ENCODE assay signal across 16 cellular contexts in genomic region chr2:122753341-122753740, GRCh38.
DNase-seq lines count a peak whose midpoint lies in the region; ATAC-seq and TF ChIP-seq lines count a peak whose summit lies in the region.
"Had no signal": no experiment of that assay in that cellular context is flagged by ENCODE, and none has a peak within 500 bp of the region (broad histone marks: within the 10 kb centered on the region; RNA-seq: fewer than 3 reads in every experiment).

No MANE protein-coding gene starts in this region.

- peak overlapping the region; percentile 7 for H3K4me2 ChIP-seq in smooth muscle cell
- H3K4me2 ChIP-seq: BLaER1 had no signal

- H2AFZ ChIP-seq in smooth muscle cell (ENCODE audit: low read depth), result peak overlapping the region; percentile 39

- TF ChIP-seq CTCF in fibroblast of villous mesenchyme (IDR thresholded peaks at IDR 0.05; ENCODE audit: insufficient read depth, low read depth, low read length) (no peak), smooth muscle cell (IDR thresholded peaks at IDR 0.05; ENCODE audit: borderline replicate concordance, insufficient read depth, poor library complexity, severe bottlenecking) (no peak)

- H4K20me1 ChIP-seq in smooth muscle cell (ENCODE audit: low read depth), result no peaks in the 10 kb centered on the region
- H4K20me1 ChIP-seq: BLaER1 had no signal

- H3K4me3 ChIP-seq in fibroblast of villous mesenchyme (ENCODE audit: low read depth, low read length), result no peak overlapping the region
- H3K4me3 ChIP-seq in smooth muscle cell, result no peak overlapping the region
- H3K4me3 ChIP-seq: BLaER1, GM12878 had no signal

- H3K9me3 ChIP-seq in smooth muscle cell (replicated peaks; ENCODE audit: low read depth), result no peaks in the 10 kb centered on the region
- H3K9me3 ChIP-seq: BLaER1 had no signal

- H3F3A ChIP-seq in smooth muscle cell (ENCODE audit: low read depth), result no peaks in the 10 kb centered on the region

- H3K36me3 ChIP-seq in smooth muscle cell (ENCODE audit: low read depth), result no peaks in the 10 kb centered on the region
- H3K36me3 ChIP-seq: BLaER1 had no signal

- H3K27me3 ChIP-seq in smooth muscle cell (ENCODE audit: low read depth), result no peaks in the 10 kb centered on the region
- H3K27me3 ChIP-seq: BLaER1 had no signal

- no peak overlapping the region for H3K27ac ChIP-seq in smooth muscle cell (ENCODE audit: low read depth)
- H3K27ac ChIP-seq: 22Rv1, BLaER1 had no signal

- peak; percentile 33 for DNase-seq in NOMO-1 treated with DMSO at 0.1 percent for 48 hours (lab: John Stamatoyannopoulos, UW; ENCODE audit: unreplicated experiment)
- no peak for DNase-seq in NOMO-1 treated with dmso at 0.1 percent for 144 hours (lab: John Stamatoyannopoulos, UW; ENCODE audit: unreplicated experiment)
- peak; percentile 7 for DNase-seq in MV-4-11 (lab: John Stamatoyannopoulos, UW)
- peak; percentile 37 for DNase-seq in fibroblast of villous mesenchyme (ENCODE audit: low read depth)
- no peak for DNase-seq in smooth muscle cell (lab: John Stamatoyannopoulos, UW; ENCODE audit: unreplicated experiment)
- no peak for DNase-seq in DMS 273 (lab: John Stamatoyannopoulos, UW; ENCODE audit: unreplicated experiment)
- DNase-seq: CD4-positive, CD25-positive, alpha-beta regulatory T cell; DMS 273 treated with DMSO at 0.1 percent for 48 hours; GOT3; H9 had no signal

- H3K4me1 ChIP-seq in smooth muscle cell (ENCODE audit: low read depth), result peaks cover 19% of the 10 kb centered on the region
- H3K4me1 ChIP-seq: BLaER1 had no signal

- 88% methylated on average over 2 of the region's 2 CpGs for WGBS in smooth muscle cell (ENCODE audit: low lambda C conversion rate)

- no peak overlapping the region for H3K9ac ChIP-seq in smooth muscle cell (ENCODE audit: low read depth)
- H3K9ac ChIP-seq: BLaER1 had no signal

- ATAC-seq in GM21737 (IDR thresholded peaks at IDR 0.05; ENCODE audit: unreplicated experiment), result no peak
- no peak for ATAC-seq in HG02588 (IDR thresholded peaks at IDR 0.05; ENCODE audit: unreplicated experiment)
- ATAC-seq: GM12878, HepG2 had no signal

- no peaks in the 10 kb centered on the region for H3K79me2 ChIP-seq in smooth muscle cell (ENCODE audit: low read depth)

Comparison
In these comparisons a context has a peak if more than half of its experiments do, and no peak if none do; other contexts are left out.
1. DNase-seq: peak in NOMO-1 treated with DMSO at 0.1 percent for 48 hours (single experiment), MV-4-11 (single experiment) and fibroblast of villous mesenchyme (single experiment); none in NOMO-1 treated with dmso at 0.1 percent for 144 hours (single experiment), smooth muscle cell (single experiment) and DMS 273 (single experiment).